8 cellular contexts compared by ENCODE assay signal in the genomic region with DNA sequence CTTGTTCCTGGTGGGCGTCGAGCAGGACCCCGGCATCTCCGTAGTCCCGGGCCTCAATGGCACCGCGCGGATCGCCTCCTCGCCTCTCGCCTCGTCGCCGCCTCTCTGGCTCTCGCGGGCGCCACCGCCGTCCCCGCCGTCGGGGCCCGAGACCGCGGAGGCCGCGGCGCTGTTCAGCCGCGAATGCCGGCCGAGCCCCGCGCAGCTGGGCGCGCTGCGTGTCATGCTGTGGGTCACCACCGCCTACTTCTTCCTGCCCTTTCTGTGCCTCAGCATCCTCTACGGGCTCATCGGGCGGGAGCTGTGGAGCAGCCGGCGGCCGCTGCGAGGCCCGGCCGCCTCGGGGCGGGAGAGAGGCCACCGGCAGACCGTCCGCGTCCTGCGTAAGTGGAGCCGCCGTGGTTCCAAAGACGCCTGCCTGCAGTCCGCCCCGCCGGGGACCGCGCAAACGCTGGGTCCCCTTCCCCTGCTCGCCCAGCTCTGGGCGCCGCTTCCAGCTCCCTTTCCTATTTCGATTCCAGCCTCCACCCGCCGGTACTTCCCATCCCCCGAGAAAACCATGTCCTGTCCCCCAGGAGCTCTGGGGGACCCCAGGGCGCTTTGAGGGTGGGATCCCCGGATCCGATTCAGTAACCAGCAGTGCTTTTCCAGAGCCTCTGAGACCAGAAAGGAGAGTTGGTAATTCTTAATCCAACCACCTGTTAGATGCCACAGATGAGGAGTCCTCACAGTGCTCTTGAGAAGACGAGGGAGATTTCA. TPM values are rescaled to one million over a fixed set of nuclear protein-coding genes. Genes with fewer than 3 reads are reported as not detected.
DNase-seq lines count a peak whose midpoint lies in the region; ATAC-seq and TF ChIP-seq lines count a peak whose summit lies in the region.

No MANE protein-coding gene starts in this region.

- TF ChIP-seq CTCF in H9 (conservative IDR thresholded peaks at IDR 0.05) = no peak
- TF ChIP-seq CTCF in coronary artery (IDR thresholded peaks at IDR 0.05) = no peak
- TF ChIP-seq CTCF in MM.1S (IDR thresholded peaks at IDR 0.05; ENCODE audit: low read length) = no peak

- no peaks in the 10 kb centered on the region for H3F3A ChIP-seq in MM.1S (ENCODE audit: insufficient read depth, low read length)

- peaks cover 67% of the 10 kb centered on the region for H3K27me3 ChIP-seq in H9 (ENCODE audit: insufficient read depth, low read length)
- no peaks in the 10 kb centered on the region for H3K27me3 ChIP-seq in MM.1S (replicated peaks; ENCODE audit: insufficient read depth, low read length)

- H3K23ac ChIP-seq in H9 (ENCODE audit: insufficient read length, low read depth, low read length) = no peak overlapping the region

- H3K27ac Mint-ChIP-seq in H9 = no peak overlapping the region
- H3K27ac Mint-ChIP-seq in natural killer cell treated with Interleukin-12 subunit alpha and Interleukin-12 subunit beta and Interleukin-15 and Interleukin-18, amount 100 ng/mL, for 72 hours = no peak overlapping the region

- H3K9ac ChIP-seq in H9 (ENCODE audit: extremely low read depth, insufficient read length, low read length) (no peak overlapping the region), MM.1S (ENCODE audit: low read length) (no peak overlapping the region)

- no CpG with 5 or more reads among the region's 74 CpGs for WGBS in H9 (ENCODE audit: extremely low coverage, insufficient read length, low lambda C conversion rate)

- peaks cover 0 to 5% of the 10 kb centered on the region in 2 experiments; a peak in 2 of 5 replicates for H3K9me3 Mint-ChIP-seq in H9
- no peaks in the 10 kb centered on the region for H3K9me3 Mint-ChIP-seq in natural killer cell treated with Interleukin-12 subunit alpha and Interleukin-12 subunit beta and Interleukin-15 and Interleukin-18, amount 100 ng/mL, for 72 hours

- H2BK15ac ChIP-seq in H9 (ENCODE audit: low read depth, low read length) = no peak overlapping the region

- peaks cover 18 to 27% of the 10 kb centered on the region in 2 experiments for H3K4me1 Mint-ChIP-seq in H9
- peaks cover 5 to 6% of the 10 kb centered on the region in 2 donors for H3K4me1 Mint-ChIP-seq in natural killer cell treated with Interleukin-12 subunit alpha and Interleukin-12 subunit beta and Interleukin-15 and Interleukin-18, amount 100 ng/mL, for 72 hours (ENCODE audit: low read depth in 2 of 2)

- peaks cover 13% of the 10 kb centered on the region for H3K23me2 ChIP-seq in H9 (ENCODE audit: insufficient read length, low read depth, low read length, poor library complexity, severe bottlenecking)

- peaks cover 96% of the 10 kb centered on the region for H3K27me3 Mint-ChIP-seq in H9 (ENCODE audit: low read depth)
- H3K27me3 Mint-ChIP-seq in natural killer cell treated with Interleukin-12 subunit alpha and Interleukin-12 subunit beta and Interleukin-15 and Interleukin-18, amount 100 ng/mL, for 72 hours = peaks cover 48 to 49% of the 10 kb centered on the region in 2 donors

- H3K9me2 ChIP-seq in MM.1S (replicated peaks; ENCODE audit: insufficient read depth, low read length) = no peaks in the 10 kb centered on the region

- no peak overlapping the region for H3K14ac ChIP-seq in H9 (ENCODE audit: insufficient read depth, low read length)

- no peaks in the 10 kb centered on the region for H3K36me3 ChIP-seq in MM.1S (replicated peaks; ENCODE audit: insufficient read depth, low read length)

- DNase-seq in AG20443 (ENCODE audit: low spot score) (peak; percentile 53), H9 (peak; percentile 41), coronary artery (ENCODE audit: low spot score) (no peak), OCI-M2 (lab: John Stamatoyannopoulos, UW; ENCODE audit: unreplicated experiment) (no peak), MM.1S (no peak), substantia nigra (lab: John Stamatoyannopoulos, UW) (no peak)
- no peak for DNase-seq in natural killer cell treated with Interleukin-12 subunit alpha and Interleukin-12 subunit beta and Interleukin-15 and Interleukin-18, amount 100 ng/mL, for 72 hours (ENCODE audit: low spot score)

- H3K18ac ChIP-seq in H9 (ENCODE audit: insufficient read length, low read depth, low read length) = no peak overlapping the region

- H3K56ac ChIP-seq in H9 (ENCODE audit: insufficient read length, low read depth, low read length) = no peak overlapping the region

- H3K4me2 ChIP-seq in H9 (ENCODE audit: insufficient read depth, insufficient read length, low read length) (peak overlapping the region; percentile 38), MM.1S (ENCODE audit: low read depth, low read length) (no peak overlapping the region)

- no peak overlapping the region for H2AK5ac ChIP-seq in H9 (ENCODE audit: insufficient read length, low read length)

- no peaks in the 10 kb centered on the region for H3K79me1 ChIP-seq in H9 (ENCODE audit: insufficient read depth, low read depth, low read length, poor library complexity, severe bottlenecking)

- no peak overlapping the region for H3T11ph ChIP-seq in H9 (ENCODE audit: low read length)

- H3K4me3 Mint-ChIP-seq in H9 = peak overlapping the region; percentile 53 to 79
- H3K4me3 Mint-ChIP-seq in natural killer cell treated with Interleukin-12 subunit alpha and Interleukin-12 subunit beta and Interleukin-15 and Interleukin-18, amount 100 ng/mL, for 72 hours = peak overlapping the region; percentile 70

- H4K91ac ChIP-seq in H9 (ENCODE audit: insufficient read length, low read depth, low read length) = no peak overlapping the region

- no peak overlapping the region for H4K5ac ChIP-seq in H9 (ENCODE audit: insufficient read length, low read depth, low read length)

- no peak overlapping the region for H3K4ac ChIP-seq in H9 (ENCODE audit: low read depth, low read length)

- peaks cover 0 to 5% (median 0%) of the 10 kb centered on the region in 3 experiments; a peak in 3 of 7 replicates for H3K36me3 Mint-ChIP-seq in H9 (ENCODE audit: insufficient read depth in 1 of 3, low read depth in 3 of 3)
- H3K36me3 Mint-ChIP-seq in natural killer cell treated with Interleukin-12 subunit alpha and Interleukin-12 subunit beta and Interleukin-15 and Interleukin-18, amount 100 ng/mL, for 72 hours = no peaks in the 10 kb centered on the region

- H3K27ac ChIP-seq in H9 (ENCODE audit: insufficient read length, low read depth, low read length) (no peak overlapping the region), coronary artery (no peak overlapping the region), MM.1S (ENCODE audit: low read length) (no peak overlapping the region), substantia nigra (ENCODE audit: low read depth, low read length, poor library complexity, severe bottlenecking) (no peak overlapping the region)

- no peak overlapping the region for H2AFZ ChIP-seq in H9 (ENCODE audit: low read length)
- H2AFZ ChIP-seq in MM.1S (ENCODE audit: low read length) = no peak overlapping the region

- H3K79me2 ChIP-seq in H9 (ENCODE audit: insufficient read depth, low read length) = no peaks in the 10 kb centered on the region
- no peaks in the 10 kb centered on the region for H3K79me2 ChIP-seq in MM.1S (ENCODE audit: low read length)

- peak; percentile 32 to 65 for ATAC-seq in natural killer cell treated with Interleukin-12 subunit alpha and Interleukin-12 subunit beta and Interleukin-15 and Interleukin-18, amount 100 ng/mL, for 72 hours
- no peak for ATAC-seq in GM18502 (IDR thresholded peaks at IDR 0.05; ENCODE audit: poor library complexity, unreplicated experiment)

- H4K8ac ChIP-seq in H9 (replicated peaks; ENCODE audit: insufficient read length, low read depth, low read length) = no peak overlapping the region

- H2BK120ac ChIP-seq in H9 (ENCODE audit: low read depth, low read length, poor library complexity, severe bottlenecking) = no peak overlapping the region

- no peaks in the 10 kb centered on the region for H4K20me1 ChIP-seq in H9 (ENCODE audit: control insufficient read depth, insufficient read depth, insufficient read length)
- no peaks in the 10 kb centered on the region for H4K20me1 ChIP-seq in MM.1S (ENCODE audit: insufficient read depth, low read length)

- H2BK5ac ChIP-seq in H9 (ENCODE audit: insufficient read length, low read length) = no peak overlapping the region

- H3K4me3 ChIP-seq in coronary artery (peak overlapping the region; percentile 69), MM.1S (ENCODE audit: low read length) (no peak overlapping the region)

- H3K4me1 ChIP-seq in H9 (ENCODE audit: insufficient read depth, low read length) (no peaks in the 10 kb centered on the region; the same call in 1 of the 2 replicates), MM.1S (ENCODE audit: low read length) (no peaks in the 10 kb centered on the region)

- H2BK12ac ChIP-seq in H9 (ENCODE audit: insufficient read length, low read depth, low read length) = no peak overlapping the region

- H2BK20ac ChIP-seq in H9 (ENCODE audit: low read depth, low read length, poor library complexity, severe bottlenecking) = no peak overlapping the region

- no peaks in the 10 kb centered on the region for H3K9me3 ChIP-seq in H9 (ENCODE audit: control insufficient read depth, low read depth, low read length)
- no peaks in the 10 kb centered on the region for H3K9me3 ChIP-seq in MM.1S (replicated peaks; ENCODE audit: insufficient read depth, low read length)

RNA-seq across cellular contexts. Expression of a gene that starts 0.9 kb away (rescaled TPM):
- total RNA-seq in H9 (2021) = not detected in 2 replicates
- total RNA-seq in natural killer cell treated with Interleukin-12 subunit alpha and Interleukin-12 subunit beta and Interleukin-15 and Interleukin-18, amount 100 ng/mL, for 72 hours = not detected

RNA-seq across cellular contexts. Expression of a gene that starts 26.7 kb away (rescaled TPM):
- total RNA-seq in H9 (2021) = 3.9 and 4.9 TPM in 2 replicates
- 10 to 100 TPM; 13.1 to 14.9 TPM for total RNA-seq in natural killer cell treated with Interleukin-12 subunit alpha and Interleukin-12 subunit beta and Interleukin-15 and Interleukin-18, amount 100 ng/mL, for 72 hours

Comparison
In these comparisons a context has a peak if more than half of its experiments do, and no peak if none do; other contexts are left out.
1. DNase-seq: peak in AG20443 (single experiment) and H9 (single experiment); none in coronary artery (single experiment), natural killer cell treated with Interleukin-12 subunit alpha and Interleukin-12 subunit beta and Interleukin-15 and Interleukin-18, amount 100 ng/mL, for 72 hours (single experiment), OCI-M2 (single experiment), MM.1S (single experiment) and substantia nigra (0 of 49).